Comparison of ENCODE assay signal across 16 cellular contexts in the genomic region with DNA sequence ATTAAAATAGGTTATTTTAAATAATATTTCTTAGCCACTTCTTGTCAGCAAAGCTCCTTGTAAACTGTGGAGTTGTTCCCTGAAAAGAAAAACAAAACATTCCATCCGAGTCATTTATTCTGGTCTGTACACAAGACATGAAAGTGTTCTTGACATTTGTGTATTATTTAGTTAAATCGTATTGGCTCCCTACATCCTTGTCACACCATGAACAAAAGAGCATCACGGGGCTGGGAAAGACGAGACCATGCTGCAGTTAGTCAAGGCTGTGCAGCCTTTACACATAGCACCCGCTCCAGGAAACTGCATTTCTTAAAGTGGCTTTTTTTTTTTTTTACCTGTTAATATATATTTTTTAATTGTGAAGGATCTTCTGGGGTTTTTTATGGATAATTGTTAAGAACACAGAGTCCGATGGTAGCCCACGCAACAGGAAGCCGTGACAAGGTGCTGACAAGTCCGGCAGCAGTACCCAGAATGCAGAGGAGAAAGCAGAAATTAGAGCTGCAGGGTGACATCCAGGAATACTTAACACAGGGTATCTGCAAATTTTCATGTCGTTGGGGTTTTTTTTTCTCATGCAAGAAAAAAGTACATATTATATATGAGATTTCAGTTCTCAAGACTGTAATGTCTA.
DNase-seq lines count a peak whose midpoint lies in the region; ATAC-seq lines count a peak whose summit lies in the region.
"Had no signal": no experiment of that assay in that cellular context is flagged by ENCODE, and none has a peak within 500 bp of the region (broad histone marks: within the 10 kb centered on the region; RNA-seq: fewer than 3 reads in every experiment).

No MANE protein-coding gene starts in this region.

- ATAC-seq in GM21619 (IDR thresholded peaks at IDR 0.05; ENCODE audit: unreplicated experiment) (no peak), GM21390 (IDR thresholded peaks at IDR 0.05; ENCODE audit: unreplicated experiment) (no peak), HG03521 (IDR thresholded peaks at IDR 0.05; ENCODE audit: unreplicated experiment) (no peak)
- ATAC-seq: activated CD8-positive, alpha-beta T cell treated with anti-CD3 and anti-CD28 coated beads, Interleukin-2, amount 10 ng/mL, durations not matched to agents 7 days and 5 days; activated naive CD4-positive, alpha-beta T cell treated with anti-CD3 and anti-CD28 coated beads, Interleukin-2, amount 50 U/mL, for 72 hours; HCT116 had no signal

- peaks cover 6% of the 10 kb centered on the region for H3K4me1 ChIP-seq in adipocyte (ENCODE audit: control insufficient read depth, insufficient read depth, low read length)
- peaks cover 14% of the 10 kb centered on the region for H3K4me1 ChIP-seq in skeletal muscle satellite cell (ENCODE audit: control insufficient read depth, insufficient read depth, low read length)

- H3K9ac ChIP-seq in adipocyte (ENCODE audit: low read length) (no peak overlapping the region), skeletal muscle satellite cell (ENCODE audit: low read depth, low read length) (peak overlapping the region; percentile 17)
- H3K9ac ChIP-seq: KMS-11 had no signal

- H3K27me3 ChIP-seq in adipocyte (replicated peaks; ENCODE audit: control insufficient read depth, insufficient read depth, low read length) = no peaks in the 10 kb centered on the region
- H3K27me3 ChIP-seq in skeletal muscle satellite cell (ENCODE audit: control insufficient read depth, insufficient read depth, low read length) = no peaks in the 10 kb centered on the region

- H3K4me2 ChIP-seq in skeletal muscle satellite cell (ENCODE audit: low read length) = peak overlapping the region; percentile 74
- H3K4me2 ChIP-seq: KMS-11 had no signal

- H3K9me3 ChIP-seq in adipocyte (ENCODE audit: control insufficient read depth, low read length) = peaks cover 4% of the 10 kb centered on the region
- no peaks in the 10 kb centered on the region for H3K9me3 ChIP-seq in skeletal muscle satellite cell (replicated peaks; ENCODE audit: low read length)

- no peaks in the 10 kb centered on the region for H3K36me3 ChIP-seq in adipocyte (ENCODE audit: control insufficient read depth, insufficient read depth, low read length, severe bottlenecking)
- no peaks in the 10 kb centered on the region for H3K36me3 ChIP-seq in skeletal muscle satellite cell (ENCODE audit: insufficient read depth, low read length)

- peak; percentile 31 for DNase-seq in AG20443 (ENCODE audit: low spot score)
- peak; percentile 24 for DNase-seq in adipocyte (ENCODE audit: low read depth)
- peak; percentile 28 for DNase-seq in fibroblast of gingiva (ENCODE audit: low read depth)
- no peak for DNase-seq in HuH-7.5 (ENCODE audit: low spot score)
- DNase-seq: activated B cell treated with CpG ODN at 0.5 μM for 24 hours; activated CD8-positive, alpha-beta T cell treated with anti-CD3 and anti-CD28 coated beads, Interleukin-2, amount 10 ng/mL, durations not matched to agents 7 days and 5 days; activated T-cell treated with anti-CD3 and anti-CD28 coated beads, Interleukin-2, amount 50 U/mL, for 48 hours; effector CD4-positive, alpha-beta T cell; OCI-M1 had no signal

- H3K4me3 ChIP-seq in adipocyte (ENCODE audit: low read length) (peak overlapping the region; percentile 53), skeletal muscle satellite cell (ENCODE audit: low read length) (peak overlapping the region; percentile 19)
